ENCODE assay signal across 19 cellular contexts in the genomic region with DNA sequence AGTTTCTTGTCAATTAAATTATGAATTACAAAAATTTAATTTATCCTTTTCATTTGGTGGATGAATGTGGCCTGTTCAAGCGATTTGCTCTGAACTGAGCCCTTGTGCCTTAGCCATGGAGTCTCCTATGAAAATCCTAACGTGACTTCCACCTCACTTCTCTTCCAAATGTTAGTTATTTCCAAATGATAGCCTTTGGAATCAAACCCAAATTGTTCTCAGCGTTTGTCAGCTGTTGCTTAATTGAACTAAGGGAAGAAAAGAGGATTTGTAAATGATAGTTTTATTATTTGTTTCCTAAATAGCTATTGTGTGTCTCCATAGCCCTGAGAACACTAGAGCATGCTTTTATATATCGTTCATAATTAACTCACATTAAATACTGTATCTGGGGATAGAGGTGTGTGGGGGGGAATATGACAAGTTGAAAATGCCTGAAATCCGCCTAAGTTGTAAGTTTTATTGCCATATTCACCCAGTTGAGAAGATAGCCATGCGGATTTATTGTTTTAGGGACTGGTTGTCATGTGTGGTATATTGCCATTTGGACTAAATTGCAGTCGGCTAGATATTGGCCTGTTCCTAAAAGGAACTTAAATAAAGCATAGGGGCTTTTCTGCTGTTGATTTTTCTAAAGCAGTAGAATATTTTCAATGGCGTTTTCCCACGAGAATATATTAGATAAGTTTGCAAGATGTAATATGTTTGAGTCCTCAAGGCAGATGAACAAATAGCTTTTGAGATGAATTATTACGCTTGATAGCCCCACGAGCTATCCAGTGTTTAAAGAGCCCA. TPM values are rescaled to one million over a fixed set of nuclear protein-coding genes. Genes with fewer than 3 reads are reported as not detected.
DNase-seq lines count a peak whose midpoint lies in the region; ATAC-seq and TF ChIP-seq lines count a peak whose summit lies in the region.
"Had no signal": no experiment of that assay in that cellular context is flagged by ENCODE, and none has a peak within 500 bp of the region (broad histone marks: within the 10 kb centered on the region; RNA-seq: fewer than 3 reads in every experiment).

No MANE protein-coding gene starts in this region.

- H3K4me2 ChIP-seq in mesendoderm (ENCODE audit: low read length): no peak overlapping the region

- H3K27me3 ChIP-seq in CD4-positive, alpha-beta T cell (ENCODE audit: control insufficient read depth, insufficient read depth, low read length): peaks cover 63% of the 10 kb centered on the region
- no peaks in the 10 kb centered on the region for H3K27me3 ChIP-seq in ovary
- peaks cover 2% of the 10 kb centered on the region for H3K27me3 ChIP-seq in mesendoderm (ENCODE audit: insufficient read depth, low read length, poor library complexity)
- H3K27me3 ChIP-seq: vagina had no signal

- H2BK120ac ChIP-seq in mesendoderm (ENCODE audit: low read depth, low read length): no peak overlapping the region

- no peak overlapping the region for H3K27ac ChIP-seq in CD4-positive, alpha-beta T cell (ENCODE audit: low read depth, low read length)
- H3K27ac ChIP-seq in ovary: no peak overlapping the region
- no peak overlapping the region for H3K27ac ChIP-seq in mesendoderm (ENCODE audit: low read depth, low read length)
- H3K27ac ChIP-seq: vagina had no signal

- H3K56ac ChIP-seq in mesendoderm (ENCODE audit: low read length): no peak overlapping the region

- no peak overlapping the region for H3K27ac Mint-ChIP-seq in CD4-positive, alpha-beta T cell
- H3K27ac Mint-ChIP-seq in glutamatergic neuron (ENCODE audit: unreplicated experiment): no peak overlapping the region
- H3K27ac Mint-ChIP-seq: CD8-positive, alpha-beta memory T cell; naive thymus-derived CD8-positive, alpha-beta T cell; stimulated activated naive CD8-positive, alpha-beta T cell treated with anti-CD3 and anti-CD28 coated beads, Interleukin-15, Interleukin-2, amounts not matched to agents 100 ng/mL and 50 ng/mL, for 24 hours had no signal

- H3K9me3 Mint-ChIP-seq in CD4-positive, alpha-beta T cell: no peaks in the 10 kb centered on the region
- H3K9me3 Mint-ChIP-seq in glutamatergic neuron (ENCODE audit: unreplicated experiment): peaks cover 3% of the 10 kb centered on the region
- H3K9me3 Mint-ChIP-seq: naive thymus-derived CD8-positive, alpha-beta T cell; stimulated activated naive CD8-positive, alpha-beta T cell treated with anti-CD3 and anti-CD28 coated beads, Interleukin-15, Interleukin-2, amounts not matched to agents 100 ng/mL and 50 ng/mL, for 24 hours had no signal

- H3K4me1 ChIP-seq in ovary (ENCODE audit: insufficient read depth) (peaks cover 6% of the 10 kb centered on the region), mesendoderm (ENCODE audit: control insufficient read depth, low read depth, low read length) (peaks cover 4% of the 10 kb centered on the region)

- H3K9me3 ChIP-seq in CD4-positive, alpha-beta T cell (ENCODE audit: control insufficient read depth, low read length): no peaks in the 10 kb centered on the region
- no peaks in the 10 kb centered on the region for H3K9me3 ChIP-seq in ovary
- H3K9me3 ChIP-seq: vagina had no signal

- H3K4me1 Mint-ChIP-seq in CD4-positive, alpha-beta T cell (ENCODE audit: low read depth): peaks cover 29% of the 10 kb centered on the region
- H3K4me1 Mint-ChIP-seq in glutamatergic neuron (ENCODE audit: low read depth, unreplicated experiment): peaks cover 21% of the 10 kb centered on the region

- POLR2A ChIA-PET in CD4-positive, alpha-beta T cell (lab: Charles Lee): interaction anchor here (1.3 to 2.7 kb wide), 3 partner anchors 11 to 130 kb away, joined by 3 to 11 read pairs (median 4); no protein-coding TSS in a partner anchor

- 81 to 91% (median 90%) methylated on average over 11 of the region's 11 CpGs for WGBS in ovary, 3 donors
- no CpG with 5 or more reads among the region's 11 CpGs for WGBS in mesendoderm (ENCODE audit: extremely low coverage, insufficient coverage, low lambda C conversion rate)

- no peak for ATAC-seq in CD4-positive, alpha-beta T cell (ENCODE audit: poor library complexity)
- ATAC-seq: naive thymus-derived CD8-positive, alpha-beta T cell had no signal

- H4K5ac ChIP-seq in mesendoderm (ENCODE audit: low read length): no peak overlapping the region

- peak overlapping the region; percentile 3 for H3K4me3 ChIP-seq in ovary
- no peak overlapping the region for H3K4me3 ChIP-seq in mesendoderm (ENCODE audit: low read length)
- H3K4me3 ChIP-seq: lung had no signal

- no peak overlapping the region for H2BK15ac ChIP-seq in mesendoderm (replicated peaks; ENCODE audit: low read depth)

- intact Hi-C loops in CD4-positive, alpha-beta T cell (cut with DNase I, micrococcal nuclease): no loop called here
- intact Hi-C loops in ovary (cut with DNase I): no loop called here

- TF ChIP-seq EP300 in ovary (IDR thresholded peaks at IDR 0.05): no peak

- no peak overlapping the region for H4K8ac ChIP-seq in mesendoderm (ENCODE audit: low read depth, low read length)

- no peak overlapping the region for H3K9ac ChIP-seq in mesendoderm (ENCODE audit: low read length)

- no peaks in the 10 kb centered on the region for H3K79me1 ChIP-seq in mesendoderm (ENCODE audit: low read length)

- H2BK5ac ChIP-seq in mesendoderm (ENCODE audit: low read length): no peak overlapping the region

- peaks cover 64% of the 10 kb centered on the region for H3K27me3 Mint-ChIP-seq in CD4-positive, alpha-beta T cell
- H3K27me3 Mint-ChIP-seq in glutamatergic neuron (ENCODE audit: unreplicated experiment): peaks cover 5% of the 10 kb centered on the region

- H3K36me3 ChIP-seq in ovary: no peaks in the 10 kb centered on the region
- no peaks in the 10 kb centered on the region for H3K36me3 ChIP-seq in mesendoderm (ENCODE audit: control insufficient read depth, insufficient read depth, low read length)
- H3K36me3 ChIP-seq: vagina had no signal

- no peak for DNase-seq in CD4-positive, alpha-beta T cell
- DNase-seq in NCI-H526 (lab: John Stamatoyannopoulos, UW) (peak; percentile 28 to 34), glutamatergic neuron (no peak), ovary (no peak), mesendoderm (no peak), NCI-H2171 treated with DMSO at 0.1 percent for 48 hours (lab: John Stamatoyannopoulos, UW) (no peak)
- DNase-seq in activated CD4-positive, CD25-positive, alpha-beta regulatory T cell treated with anti-CD3 and anti-CD28 coated beads, Interleukin-2, amount 50 U/mL, for 72 hours: no peak
- no peak for DNase-seq in activated CD4-positive, alpha-beta T cell treated with anti-CD3 and anti-CD28 coated beads, Interleukin-2, amount 50 U/mL, for 48 hours
- DNase-seq: activated CD4-positive, alpha-beta T cell treated with anti-CD3 and anti-CD28 coated beads for 48 hours; activated gamma-delta T cell treated with Interleukin-2 at 50 U/mL for 16 hours; aorta; CD8-positive, alpha-beta memory T cell; cortex of kidney; naive thymus-derived CD8-positive, alpha-beta T cell; NCI-H1436 treated with DMSO at 0.1 percent for 48 hours; NCI-H446 treated with DMSO at 0.1 percent for 48 hours had no signal

- H2AK5ac ChIP-seq in mesendoderm (ENCODE audit: low read length): no peak overlapping the region

- TF ChIP-seq CTCF in CD4-positive, alpha-beta T cell (IDR thresholded peaks at IDR 0.05): no peak
- no peak for TF ChIP-seq CTCF in glutamatergic neuron (IDR thresholded peaks at IDR 0.05; ENCODE audit: partially characterized antibody, unreplicated experiment)
- no peak for TF ChIP-seq CTCF in ovary (IDR thresholded peaks at IDR 0.05)

- no peak overlapping the region for H3K4ac ChIP-seq in mesendoderm (ENCODE audit: low read depth, low read length)

- TF ChIP-seq POLR2A in ovary (IDR thresholded peaks at IDR 0.05): no peak

- peak overlapping the region; percentile 79 for H3K4me3 Mint-ChIP-seq in CD4-positive, alpha-beta T cell
- peak overlapping the region; percentile 88 for H3K4me3 Mint-ChIP-seq in glutamatergic neuron (ENCODE audit: unreplicated experiment)

- H3K18ac ChIP-seq in mesendoderm (ENCODE audit: low read length): no peak overlapping the region

- H3K36me3 Mint-ChIP-seq in CD4-positive, alpha-beta T cell (ENCODE audit: low read depth): no peaks in the 10 kb centered on the region
- no peaks in the 10 kb centered on the region for H3K36me3 Mint-ChIP-seq in glutamatergic neuron (ENCODE audit: unreplicated experiment)
- H3K36me3 Mint-ChIP-seq: CD8-positive, alpha-beta memory T cell had no signal

- CTCF ChIA-PET in CD4-positive, alpha-beta T cell (lab: Charles Lee): interaction anchor here (1.1 kb wide), 1 partner anchor 9 kb away, joined by 4 read pairs; no protein-coding TSS in a partner anchor

- H3K79me2 ChIP-seq in mesendoderm (ENCODE audit: control insufficient read depth, insufficient read depth, low read length): no peaks in the 10 kb centered on the region

- no peak overlapping the region for H3K23ac ChIP-seq in mesendoderm (ENCODE audit: low read length)

RNA-seq across cellular contexts. Expression of a gene that starts 2.6 kb away (rescaled TPM):
- total RNA-seq in CD4-positive, alpha-beta T cell: 100 to 1,000 TPM; 197 to 205 TPM
- total RNA-seq in glutamatergic neuron (ENCODE audit: unreplicated experiment) (47.4 TPM), ovary (100 to 1,000 TPM in 1 of 7 donors, 10 to 100 TPM in 6; 50.7 to 107 (median 71.2) TPM)
- 10 to 100 TPM; 38.8 to 45.7 TPM for polyA plus RNA-seq in ovary
- polyA plus RNA-seq in mesendoderm (2013, experiment 1 of 2): 9.2 TPM
- polyA plus RNA-seq in mesendoderm (2013, experiment 2 of 2): 9.4 TPM

Comparison
In these comparisons a context has a peak if more than half of its experiments do, and no peak if none do; other contexts are left out.
1. DNase-seq: peak in NCI-H526 (2 of 2); none in CD4-positive, alpha-beta T cell (0 of 10), glutamatergic neuron (single experiment), ovary (0 of 5), activated CD4-positive, CD25-positive, alpha-beta regulatory T cell treated with anti-CD3 and anti-CD28 coated beads, Interleukin-2, amount 50 U/mL, for 72 hours (single experiment), activated CD4-positive, alpha-beta T cell treated with anti-CD3 and anti-CD28 coated beads, Interleukin-2, amount 50 U/mL, for 48 hours (0 of 2), mesendoderm (single experiment) and NCI-H2171 treated with DMSO at 0.1 percent for 48 hours (single experiment).